ENCODE assay signal across 1 cellular context in genomic region chr5:134845852-134846640, GRCh38.
TF ChIP-seq lines count a peak whose summit lies in the region.

TSS of gene C5orf24 (plus strand) at chr5:134845968. CDS start at chr5:134854901, 8,933 bp downstream.

TF ChIP-seq in HepG2, 621 proteins besides CTCF, POLR2A, EP300 and RAD21 (continued from another document and continues in another):
- peak; percentile 57; the same call in 1 of the 2 replicates for TF ChIP-seq KAT7 (CRISPR knock-in tag; IDR thresholded peaks at IDR 0.05; ENCODE audit: borderline replicate concordance)
- TF ChIP-seq, protein P1, sequence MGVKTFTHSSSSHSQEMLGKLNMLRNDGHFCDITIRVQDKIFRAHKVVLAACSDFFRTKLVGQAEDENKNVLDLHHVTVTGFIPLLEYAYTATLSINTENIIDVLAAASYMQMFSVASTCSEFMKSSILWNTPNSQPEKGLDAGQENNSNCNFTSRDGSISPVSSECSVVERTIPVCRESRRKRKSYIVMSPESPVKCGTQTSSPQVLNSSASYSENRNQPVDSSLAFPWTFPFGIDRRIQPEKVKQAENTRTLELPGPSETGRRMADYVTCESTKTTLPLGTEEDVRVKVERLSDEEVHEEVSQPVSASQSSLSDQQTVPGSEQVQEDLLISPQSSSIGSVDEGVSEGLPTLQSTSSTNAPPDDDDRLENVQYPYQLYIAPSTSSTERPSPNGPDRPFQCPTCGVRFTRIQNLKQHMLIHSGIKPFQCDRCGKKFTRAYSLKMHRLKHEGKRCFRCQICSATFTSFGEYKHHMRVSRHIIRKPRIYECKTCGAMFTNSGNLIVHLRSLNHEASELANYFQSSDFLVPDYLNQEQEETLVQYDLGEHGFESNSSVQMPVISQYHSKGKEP (CRISPR knock-in tag; IDR thresholded peaks at IDR 0.05) = peak; percentile 60; the same call in 1 of the 2 replicates
- peak; percentile 81 for TF ChIP-seq MED1 (CRISPR knock-in tag; IDR thresholded peaks at IDR 0.05)
- TF ChIP-seq KLF6 (CRISPR knock-in tag; IDR thresholded peaks at IDR 0.05) = peak; percentile 88
- TF ChIP-seq YY1 (IDR thresholded peaks at IDR 0.05; ENCODE audit: insufficient read depth, insufficient replicate concordance, low read depth, low read length) = peak; percentile 79
- TF ChIP-seq ZC3H13 (CRISPR knock-in tag; IDR thresholded peaks at IDR 0.05) = no peak
- TF ChIP-seq, protein P2, sequence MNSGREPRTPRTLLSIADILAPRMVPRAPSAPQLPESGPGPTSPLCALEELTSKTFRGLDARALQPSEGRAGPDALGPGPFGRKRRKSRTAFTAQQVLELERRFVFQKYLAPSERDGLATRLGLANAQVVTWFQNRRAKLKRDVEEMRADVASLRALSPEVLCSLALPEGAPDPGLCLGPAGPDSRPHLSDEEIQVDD (CRISPR knock-in tag; IDR thresholded peaks at IDR 0.05; ENCODE audit: borderline replicate concordance) = no peak
- peak; percentile 78; the same call in 1 of the 2 replicates for TF ChIP-seq ZZZ3 (CRISPR knock-in tag; IDR thresholded peaks at IDR 0.05; ENCODE audit: borderline replicate concordance)
- peak; percentile 84; the same call in 1 of the 2 replicates for TF ChIP-seq ZNF598 (CRISPR knock-in tag; IDR thresholded peaks at IDR 0.05; ENCODE audit: borderline replicate concordance)
- peak; percentile 14; the same call in 1 of the 2 replicates for TF ChIP-seq NFYC (CRISPR knock-in tag; IDR thresholded peaks at IDR 0.05)
- peak; percentile 81 for TF ChIP-seq HNRNPLL (IDR thresholded peaks at IDR 0.05; ENCODE audit: low read depth, low read length, poor library complexity, severe bottlenecking)
- no peak for TF ChIP-seq ZNF713 (CRISPR knock-in tag; IDR thresholded peaks at IDR 0.05)
- TF ChIP-seq ZNF441 (CRISPR knock-in tag; IDR thresholded peaks at IDR 0.05; ENCODE audit: borderline replicate concordance) = peak; percentile 83; the same call in 1 of the 2 replicates
- TF ChIP-seq DR1 (CRISPR knock-in tag; IDR thresholded peaks at IDR 0.05) = peak; percentile 93
- TF ChIP-seq ZNF558 (CRISPR knock-in tag; IDR thresholded peaks at IDR 0.05; ENCODE audit: borderline replicate concordance) = peak; percentile 58; the same call in 1 of the 2 replicates
- TF ChIP-seq, protein P3, sequence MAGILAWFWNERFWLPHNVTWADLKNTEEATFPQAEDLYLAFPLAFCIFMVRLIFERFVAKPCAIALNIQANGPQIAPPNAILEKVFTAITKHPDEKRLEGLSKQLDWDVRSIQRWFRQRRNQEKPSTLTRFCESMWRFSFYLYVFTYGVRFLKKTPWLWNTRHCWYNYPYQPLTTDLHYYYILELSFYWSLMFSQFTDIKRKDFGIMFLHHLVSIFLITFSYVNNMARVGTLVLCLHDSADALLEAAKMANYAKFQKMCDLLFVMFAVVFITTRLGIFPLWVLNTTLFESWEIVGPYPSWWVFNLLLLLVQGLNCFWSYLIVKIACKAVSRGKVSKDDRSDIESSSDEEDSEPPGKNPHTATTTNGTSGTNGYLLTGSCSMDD (CRISPR knock-in tag; IDR thresholded peaks at IDR 0.05) = no peak
- peak; percentile 82 for TF ChIP-seq ASH2L (IDR thresholded peaks at IDR 0.05; ENCODE audit: insufficient read length, low read depth, low read length)
- peak; percentile 87 for TF ChIP-seq PHF20 (CRISPR knock-in tag; IDR thresholded peaks at IDR 0.05)
- TF ChIP-seq ZNF75D (CRISPR knock-in tag; IDR thresholded peaks at IDR 0.05; ENCODE audit: borderline replicate concordance) = 0 out of 2 replicates have a peak, but pooled peaks have one; percentile 30
- TF ChIP-seq MTF1 (CRISPR knock-in tag; IDR thresholded peaks at IDR 0.05) = no peak
- peak; percentile 92; the same call in 1 of the 2 replicates for TF ChIP-seq ZNF430 (CRISPR knock-in tag; IDR thresholded peaks at IDR 0.05)
- 0 out of 2 replicates have a peak, but pooled peaks have one; percentile 12 for TF ChIP-seq CEBPG (CRISPR knock-in tag; IDR thresholded peaks at IDR 0.05)
- TF ChIP-seq ZSCAN9 (CRISPR knock-in tag; IDR thresholded peaks at IDR 0.05; ENCODE audit: borderline replicate concordance) = no peak; the same call in 1 of the 2 replicates
- 0 out of 2 replicates have a peak, but pooled peaks have one; percentile 26 for TF ChIP-seq HNRNPL (IDR thresholded peaks at IDR 0.05; ENCODE audit: low read depth, low read length)
- TF ChIP-seq KAT8 (CRISPR knock-in tag; IDR thresholded peaks at IDR 0.05) = peak; percentile 55
- no peak for TF ChIP-seq ZNF34 (CRISPR knock-in tag; IDR thresholded peaks at IDR 0.05; ENCODE audit: borderline replicate concordance)
- TF ChIP-seq SKI (IDR thresholded peaks at IDR 0.05; ENCODE audit: partially characterized antibody) = peak; percentile 58
- no peak for TF ChIP-seq PHF5A (CRISPR knock-in tag; IDR thresholded peaks at IDR 0.05; ENCODE audit: low read depth, unreplicated experiment)
- TF ChIP-seq ZFP37 (CRISPR knock-in tag; IDR thresholded peaks at IDR 0.05; ENCODE audit: borderline replicate concordance) = no peak
- TF ChIP-seq, protein P4, sequence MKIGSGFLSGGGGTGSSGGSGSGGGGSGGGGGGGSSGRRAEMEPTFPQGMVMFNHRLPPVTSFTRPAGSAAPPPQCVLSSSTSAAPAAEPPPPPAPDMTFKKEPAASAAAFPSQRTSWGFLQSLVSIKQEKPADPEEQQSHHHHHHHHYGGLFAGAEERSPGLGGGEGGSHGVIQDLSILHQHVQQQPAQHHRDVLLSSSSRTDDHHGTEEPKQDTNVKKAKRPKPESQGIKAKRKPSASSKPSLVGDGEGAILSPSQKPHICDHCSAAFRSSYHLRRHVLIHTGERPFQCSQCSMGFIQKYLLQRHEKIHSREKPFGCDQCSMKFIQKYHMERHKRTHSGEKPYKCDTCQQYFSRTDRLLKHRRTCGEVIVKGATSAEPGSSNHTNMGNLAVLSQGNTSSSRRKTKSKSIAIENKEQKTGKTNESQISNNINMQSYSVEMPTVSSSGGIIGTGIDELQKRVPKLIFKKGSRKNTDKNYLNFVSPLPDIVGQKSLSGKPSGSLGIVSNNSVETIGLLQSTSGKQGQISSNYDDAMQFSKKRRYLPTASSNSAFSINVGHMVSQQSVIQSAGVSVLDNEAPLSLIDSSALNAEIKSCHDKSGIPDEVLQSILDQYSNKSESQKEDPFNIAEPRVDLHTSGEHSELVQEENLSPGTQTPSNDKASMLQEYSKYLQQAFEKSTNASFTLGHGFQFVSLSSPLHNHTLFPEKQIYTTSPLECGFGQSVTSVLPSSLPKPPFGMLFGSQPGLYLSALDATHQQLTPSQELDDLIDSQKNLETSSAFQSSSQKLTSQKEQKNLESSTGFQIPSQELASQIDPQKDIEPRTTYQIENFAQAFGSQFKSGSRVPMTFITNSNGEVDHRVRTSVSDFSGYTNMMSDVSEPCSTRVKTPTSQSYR (CRISPR knock-in tag; IDR thresholded peaks at IDR 0.05; ENCODE audit: borderline replicate concordance) = peak; percentile 12; the same call in 1 of the 2 replicates
- peak; percentile 91; the same call in 1 of the 2 replicates for TF ChIP-seq GLI4 (CRISPR knock-in tag; IDR thresholded peaks at IDR 0.05; ENCODE audit: borderline replicate concordance)
- no peak for TF ChIP-seq ZNF260 (CRISPR knock-in tag; IDR thresholded peaks at IDR 0.05; ENCODE audit: borderline replicate concordance, low read depth)
- no peak for TF ChIP-seq TSC22D2 (CRISPR knock-in tag; IDR thresholded peaks at IDR 0.05; ENCODE audit: borderline replicate concordance)
- TF ChIP-seq, protein P5, sequence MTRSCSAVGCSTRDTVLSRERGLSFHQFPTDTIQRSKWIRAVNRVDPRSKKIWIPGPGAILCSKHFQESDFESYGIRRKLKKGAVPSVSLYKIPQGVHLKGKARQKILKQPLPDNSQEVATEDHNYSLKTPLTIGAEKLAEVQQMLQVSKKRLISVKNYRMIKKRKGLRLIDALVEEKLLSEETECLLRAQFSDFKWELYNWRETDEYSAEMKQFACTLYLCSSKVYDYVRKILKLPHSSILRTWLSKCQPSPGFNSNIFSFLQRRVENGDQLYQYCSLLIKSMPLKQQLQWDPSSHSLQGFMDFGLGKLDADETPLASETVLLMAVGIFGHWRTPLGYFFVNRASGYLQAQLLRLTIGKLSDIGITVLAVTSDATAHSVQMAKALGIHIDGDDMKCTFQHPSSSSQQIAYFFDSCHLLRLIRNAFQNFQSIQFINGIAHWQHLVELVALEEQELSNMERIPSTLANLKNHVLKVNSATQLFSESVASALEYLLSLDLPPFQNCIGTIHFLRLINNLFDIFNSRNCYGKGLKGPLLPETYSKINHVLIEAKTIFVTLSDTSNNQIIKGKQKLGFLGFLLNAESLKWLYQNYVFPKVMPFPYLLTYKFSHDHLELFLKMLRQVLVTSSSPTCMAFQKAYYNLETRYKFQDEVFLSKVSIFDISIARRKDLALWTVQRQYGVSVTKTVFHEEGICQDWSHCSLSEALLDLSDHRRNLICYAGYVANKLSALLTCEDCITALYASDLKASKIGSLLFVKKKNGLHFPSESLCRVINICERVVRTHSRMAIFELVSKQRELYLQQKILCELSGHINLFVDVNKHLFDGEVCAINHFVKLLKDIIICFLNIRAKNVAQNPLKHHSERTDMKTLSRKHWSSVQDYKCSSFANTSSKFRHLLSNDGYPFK (CRISPR knock-in tag; IDR thresholded peaks at IDR 0.05; ENCODE audit: borderline replicate concordance) = 0 out of 2 replicates have a peak, but pooled peaks have one; percentile 72
- no peak for TF ChIP-seq GLMP (CRISPR knock-in tag; IDR thresholded peaks at IDR 0.05; ENCODE audit: borderline replicate concordance)
- TF ChIP-seq, protein P6, sequence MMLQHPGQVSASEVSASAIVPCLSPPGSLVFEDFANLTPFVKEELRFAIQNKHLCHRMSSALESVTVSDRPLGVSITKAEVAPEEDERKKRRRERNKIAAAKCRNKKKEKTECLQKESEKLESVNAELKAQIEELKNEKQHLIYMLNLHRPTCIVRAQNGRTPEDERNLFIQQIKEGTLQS (CRISPR knock-in tag; IDR thresholded peaks at IDR 0.05) = peak; percentile 24; the same call in 1 of the 2 replicates
- TF ChIP-seq ZNF710 (CRISPR knock-in tag; IDR thresholded peaks at IDR 0.05; ENCODE audit: borderline replicate concordance) = peak; percentile 24
- peak; percentile 52; the same call in 1 of the 2 replicates for TF ChIP-seq RXRB (CRISPR knock-in tag; IDR thresholded peaks at IDR 0.05; ENCODE audit: borderline replicate concordance)
- 0 out of 2 replicates have a peak, but pooled peaks have one; percentile 48 for TF ChIP-seq MAF1 (CRISPR knock-in tag; IDR thresholded peaks at IDR 0.05; ENCODE audit: borderline replicate concordance)
- peak; percentile 83; the same call in 1 of the 2 replicates for TF ChIP-seq RFXAP (CRISPR knock-in tag; IDR thresholded peaks at IDR 0.05; ENCODE audit: borderline replicate concordance)
- TF ChIP-seq, protein P7, sequence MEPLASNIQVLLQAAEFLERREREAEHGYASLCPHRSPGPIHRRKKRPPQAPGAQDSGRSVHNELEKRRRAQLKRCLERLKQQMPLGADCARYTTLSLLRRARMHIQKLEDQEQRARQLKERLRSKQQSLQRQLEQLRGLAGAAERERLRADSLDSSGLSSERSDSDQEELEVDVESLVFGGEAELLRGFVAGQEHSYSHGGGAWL (CRISPR knock-in tag; IDR thresholded peaks at IDR 0.05) = peak; percentile 79
- TF ChIP-seq ZMYM2 (CRISPR knock-in tag; IDR thresholded peaks at IDR 0.05) = 0 out of 2 replicates have a peak, but pooled peaks have one; percentile 59
- TF ChIP-seq FIP1L1 (IDR thresholded peaks at IDR 0.05; ENCODE audit: borderline replicate concordance, insufficient read depth, low read depth, low read length) = no peak
- TF ChIP-seq HOXA5 (CRISPR knock-in tag; IDR thresholded peaks at IDR 0.05) = peak; percentile 75; the same call in 1 of the 2 replicates
- TF ChIP-seq REST (IDR thresholded peaks at IDR 0.05; ENCODE audit: borderline replicate concordance in 1 of 2, low read depth in 1 of 2, low read length in 2 of 2) = no peak
- no peak for TF ChIP-seq CAMTA2 (CRISPR knock-in tag; IDR thresholded peaks at IDR 0.05; ENCODE audit: borderline replicate concordance)
- TF ChIP-seq ZNF768 (CRISPR knock-in tag; IDR thresholded peaks at IDR 0.05) = peak; percentile 62
- TF ChIP-seq ZFP82 (CRISPR knock-in tag; IDR thresholded peaks at IDR 0.05; ENCODE audit: borderline replicate concordance) = peak; percentile 96
- peak; percentile 98 for TF ChIP-seq POLR2G (IDR thresholded peaks at IDR 0.05; ENCODE audit: low read depth, low read length)
